Comparison of ENCODE assay signal across 28 cellular contexts in genomic region chr14:92464716-92465115, GRCh38.
"Had no signal": no experiment of that assay in that cellular context is flagged by ENCODE, and none has a peak within 500 bp of the region (broad histone marks: within the 10 kb centered on the region; RNA-seq: fewer than 3 reads in every experiment).

No MANE protein-coding gene starts in this region.

- H3K36me3 ChIP-seq: ascending aorta, cardiac muscle cell, colonic mucosa, left lung, lower lobe of right lung, neural progenitor cell, ovary, prostate gland, transverse colon, uterus had no signal

- H3K4me2 ChIP-seq: neural progenitor cell had no signal

- H3K27ac Mint-ChIP-seq: activated B cell treated with CpG ODN at 0.5 μM for 24 hours; activated CD8-positive, alpha-beta T cell treated with anti-CD3 and anti-CD28 coated beads, Interleukin-2, amount 10 ng/mL, durations not matched to agents 7 days and 5 days; activated naive CD4-positive, alpha-beta T cell treated with anti-CD3 and anti-CD28 coated beads, Interleukin-2, amount 10 ng/mL, durations not matched to agents 7 days and 5 days; activated naive CD8-positive, alpha-beta T cell treated with anti-CD3 and anti-CD28 coated beads, Interleukin-2, amount 10 ng/mL, durations not matched to agents 7 days and 5 days; activated T-cell treated with anti-CD3 and anti-CD28 coated beads, Interleukin-2, amount 50 U/mL, for 24 hours; brain; naive thymus-derived CD8-positive, alpha-beta T cell; neural progenitor cell; T-helper 2 cell treated with Interferon-gamma antibody and Interleukin-4, amounts not matched to agents 5 μg/mL and 100 μg/mL, for 36 hours had no signal

- H3K36me3 Mint-ChIP-seq: activated naive CD4-positive, alpha-beta T cell treated with anti-CD3 and anti-CD28 coated beads, Interleukin-2, amount 10 ng/mL, durations not matched to agents 7 days and 5 days; brain; neural progenitor cell had no signal

- H3K9ac ChIP-seq: neural progenitor cell had no signal

- H3K4me3 Mint-ChIP-seq: activated B cell treated with CpG ODN at 0.5 μM for 24 hours; activated CD8-positive, alpha-beta T cell treated with anti-CD3 and anti-CD28 coated beads, Interleukin-2, amount 10 ng/mL, durations not matched to agents 7 days and 5 days; activated naive CD4-positive, alpha-beta T cell treated with anti-CD3 and anti-CD28 coated beads, Interleukin-2, amount 10 ng/mL, durations not matched to agents 7 days and 5 days; activated naive CD8-positive, alpha-beta T cell treated with anti-CD3 and anti-CD28 coated beads, Interleukin-2, amount 10 ng/mL, durations not matched to agents 7 days and 5 days; activated T-cell treated with anti-CD3 and anti-CD28 coated beads, Interleukin-2, amount 50 U/mL, for 24 hours; brain; naive thymus-derived CD8-positive, alpha-beta T cell; neural progenitor cell; T-helper 2 cell treated with Interferon-gamma antibody and Interleukin-4, amounts not matched to agents 5 μg/mL and 100 μg/mL, for 36 hours had no signal

- H3K27me3 Mint-ChIP-seq: activated T-cell treated with anti-CD3 and anti-CD28 coated beads, Interleukin-2, amount 50 U/mL, for 24 hours; naive thymus-derived CD8-positive, alpha-beta T cell had no signal

- ATAC-seq: activated CD8-positive, alpha-beta T cell treated with anti-CD3 and anti-CD28 coated beads, Interleukin-2, amount 10 ng/mL, durations not matched to agents 7 days and 5 days; esophagus mucosa; left lung; naive thymus-derived CD8-positive, alpha-beta T cell; stimulated activated naive CD8-positive, alpha-beta T cell treated with anti-CD3 and anti-CD28 coated beads, Interleukin-15, Interleukin-2, amounts not matched to agents 100 U/mL and 50 U/mL, for 24 hours had no signal

- DNase-seq: activated B cell treated with CpG ODN at 0.5 μM for 24 hours; activated CD8-positive, alpha-beta T cell treated with anti-CD3 and anti-CD28 coated beads, Interleukin-2, amount 10 ng/mL, durations not matched to agents 7 days and 5 days; activated gamma-delta T cell; activated naive CD4-positive, alpha-beta T cell treated with anti-CD3 and anti-CD28 coated beads, Interleukin-2, amount 10 ng/mL, durations not matched to agents 7 days and 5 days; activated naive CD8-positive, alpha-beta T cell treated with anti-CD3 and anti-CD28 coated beads, Interleukin-2, amount 10 ng/mL, durations not matched to agents 7 days and 5 days; activated T-cell treated with anti-CD3 and anti-CD28 coated beads, Interleukin-2, amount 50 U/mL, for 24 hours; cerebellar nuclear complex; colonic mucosa; foreskin fibroblast; hypothalamus; left lung; lower lobe of right lung; mesenchymal stem cell; naive thymus-derived CD8-positive, alpha-beta T cell; ovary; retina; stimulated activated naive CD8-positive, alpha-beta T cell treated with anti-CD3 and anti-CD28 coated beads, Interleukin-15, Interleukin-2, amounts not matched to agents 100 U/mL and 50 U/mL, for 24 hours; T-helper 1 cell; transverse colon; uterus had no signal

- H3K9me3 ChIP-seq: colonic mucosa, ovary, prostate gland, testis, transverse colon, uterus had no signal

- H3K4me3 ChIP-seq: ascending aorta, cardiac muscle cell, colonic mucosa, left lung, lower lobe of right lung, neural progenitor cell, ovary, prostate gland, testis, transverse colon, uterus had no signal

- H3K4me1 ChIP-seq: colonic mucosa, neural progenitor cell, prostate gland, testis, uterus had no signal

- H2AFZ ChIP-seq: neural progenitor cell had no signal

- H3K27me3 ChIP-seq: ascending aorta, cardiac muscle cell, colonic mucosa, left lung, neural progenitor cell, ovary, testis, transverse colon, uterus had no signal

- H3K27ac ChIP-seq: ascending aorta, cardiac muscle cell, colonic mucosa, left lung, lower lobe of right lung, neural progenitor cell, ovary, prostate gland, testis, transverse colon, uterus had no signal
